In genomic region chr1:17866451-17867029, GRCh38 we compare ENCODE assay signal across 12 cellular contexts.
DNase-seq lines count a peak whose midpoint lies in the region; ATAC-seq and TF ChIP-seq lines count a peak whose summit lies in the region.
"Had no signal": no experiment of that assay in that cellular context is flagged by ENCODE, and none has a peak within 500 bp of the region (broad histone marks: within the 10 kb centered on the region; RNA-seq: fewer than 3 reads in every experiment).

No MANE protein-coding gene starts in this region.

- no peaks in the 10 kb centered on the region for H3K27me3 Mint-ChIP-seq in osteocyte (ENCODE audit: unreplicated experiment)
- H3K27me3 Mint-ChIP-seq in activated CD8-positive, alpha-beta T cell treated with anti-CD3 and anti-CD28 coated beads for 36 hours = peaks cover 9% of the 10 kb centered on the region

- H3K4me1 Mint-ChIP-seq in osteocyte (ENCODE audit: unreplicated experiment) = peaks cover 8% of the 10 kb centered on the region
- H3K4me1 Mint-ChIP-seq in activated CD8-positive, alpha-beta T cell treated with anti-CD3 and anti-CD28 coated beads for 36 hours (ENCODE audit: low read depth) = no peaks in the 10 kb centered on the region

- POLR2A ChIA-PET in activated CD8-positive, alpha-beta T cell treated with anti-CD3 and anti-CD28 coated beads for 36 hours (lab: Charles Lee) = no interaction called here

- no peak for ATAC-seq in GM18870 (IDR thresholded peaks at IDR 0.05; ENCODE audit: unreplicated experiment)
- ATAC-seq in activated CD8-positive, alpha-beta T cell treated with anti-CD3 and anti-CD28 coated beads for 36 hours = no peak
- ATAC-seq: gastrocnemius medialis had no signal

- no peak overlapping the region for H3K4me3 Mint-ChIP-seq in osteocyte (ENCODE audit: unreplicated experiment)
- no peak overlapping the region for H3K4me3 Mint-ChIP-seq in activated CD8-positive, alpha-beta T cell treated with anti-CD3 and anti-CD28 coated beads for 36 hours
- H3K4me3 Mint-ChIP-seq: T-helper 1 cell treated with Interleukin-12 subunit alpha and Interleukin-12 subunit beta and Interleukin-4 antibody, amounts not matched to agents 30 μg/mL and 1 μg/mL, for 36 hours had no signal

- CTCF ChIA-PET in activated CD8-positive, alpha-beta T cell treated with anti-CD3 and anti-CD28 coated beads for 36 hours (lab: Charles Lee) = no interaction called here

- TF ChIP-seq CTCF in epithelial cell of proximal tubule (conservative IDR thresholded peaks at IDR 0.05; ENCODE audit: low read depth, low read length) (no peak), osteocyte (IDR thresholded peaks at IDR 0.05) (no peak)
- no peak for TF ChIP-seq CTCF in activated CD8-positive, alpha-beta T cell treated with anti-CD3 and anti-CD28 coated beads for 36 hours (IDR thresholded peaks at IDR 0.05)

- peak; percentile 96 for DNase-seq in EL
- peak; percentile 75 for DNase-seq in RKO (ENCODE audit: low spot score)
- peak; percentile 56 for DNase-seq in epithelial cell of proximal tubule (ENCODE audit: low read depth)
- DNase-seq in osteocyte (ENCODE audit: extremely low spot score, unreplicated experiment) = no peak
- no peak for DNase-seq in activated CD4-positive, alpha-beta T cell treated with anti-CD3 and anti-CD28 coated beads for 48 hours
- DNase-seq in putamen (ENCODE audit: low spot score) = no peak
- DNase-seq in activated CD8-positive, alpha-beta T cell treated with anti-CD3 and anti-CD28 coated beads for 36 hours = no peak
- DNase-seq: anterior cingulate cortex, gastrocnemius medialis, sigmoid colon had no signal

- no peaks in the 10 kb centered on the region for H3K9me3 Mint-ChIP-seq in osteocyte (ENCODE audit: unreplicated experiment)
- H3K9me3 Mint-ChIP-seq in activated CD8-positive, alpha-beta T cell treated with anti-CD3 and anti-CD28 coated beads for 36 hours = peaks cover 2% of the 10 kb centered on the region
- H3K9me3 Mint-ChIP-seq: T-helper 1 cell treated with Interleukin-12 subunit alpha and Interleukin-12 subunit beta and Interleukin-4 antibody, amounts not matched to agents 30 μg/mL and 1 μg/mL, for 36 hours had no signal

- H3K4me3 ChIP-seq in epithelial cell of proximal tubule (ENCODE audit: low read depth, low read length) = no peak overlapping the region
- H3K4me3 ChIP-seq: gastrocnemius medialis, sigmoid colon had no signal

- H3K36me3 Mint-ChIP-seq in osteocyte (ENCODE audit: unreplicated experiment) = no peaks in the 10 kb centered on the region
- no peaks in the 10 kb centered on the region for H3K36me3 Mint-ChIP-seq in activated CD8-positive, alpha-beta T cell treated with anti-CD3 and anti-CD28 coated beads for 36 hours (ENCODE audit: low read depth)

- intact Hi-C loops in activated CD8-positive, alpha-beta T cell treated with anti-CD3 and anti-CD28 coated beads for 36 hours (cut with micrococcal nuclease) = no loop called here

- peak overlapping the region; percentile 57 for H3K27ac Mint-ChIP-seq in osteocyte (ENCODE audit: unreplicated experiment)
- no peak overlapping the region for H3K27ac Mint-ChIP-seq in activated CD8-positive, alpha-beta T cell treated with anti-CD3 and anti-CD28 coated beads for 36 hours
- H3K27ac Mint-ChIP-seq: T-helper 1 cell treated with Interleukin-12 subunit alpha and Interleukin-12 subunit beta and Interleukin-4 antibody, amounts not matched to agents 30 μg/mL and 1 μg/mL, for 36 hours had no signal

Comparison
In these comparisons a context has a peak if more than half of its experiments do, and no peak if none do; other contexts are left out.
1. DNase-seq: peak in EL (single experiment), RKO (single experiment) and epithelial cell of proximal tubule (single experiment); none in osteocyte (single experiment), activated CD4-positive, alpha-beta T cell treated with anti-CD3 and anti-CD28 coated beads for 48 hours (single experiment), putamen (single experiment) and activated CD8-positive, alpha-beta T cell treated with anti-CD3 and anti-CD28 coated beads for 36 hours (single experiment).